Comparison of ENCODE assay signal across 14 cellular contexts in the genomic region with DNA sequence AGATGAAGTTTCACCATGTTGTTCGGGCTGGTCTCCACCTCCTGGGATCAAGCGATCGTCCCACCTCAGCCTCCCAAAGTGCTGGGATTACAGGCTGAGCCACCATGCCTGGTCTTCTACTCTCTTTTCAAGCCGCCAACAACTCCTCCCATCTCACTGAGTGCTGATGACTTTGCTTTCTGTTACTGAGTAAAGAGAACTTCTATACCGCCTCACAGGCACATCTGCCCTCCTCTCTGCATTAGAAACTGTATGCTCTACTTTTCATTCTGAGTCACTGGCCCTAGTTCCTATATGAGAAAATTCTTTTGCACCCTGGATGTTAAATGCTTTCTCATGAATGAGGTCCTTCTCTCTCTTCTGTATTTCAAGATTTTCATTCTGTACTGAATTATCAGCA.
"Had no signal": no experiment of that assay in that cellular context is flagged by ENCODE, and none has a peak within 500 bp of the region (broad histone marks: within the 10 kb centered on the region; RNA-seq: fewer than 3 reads in every experiment).

No MANE protein-coding gene starts in this region.

- H3K27me3 ChIP-seq: gastroesophageal sphincter, thyroid gland, uterus had no signal

- H3K4me1 ChIP-seq: uterus had no signal

- H3K27ac ChIP-seq: epithelial cell of prostate, gastroesophageal sphincter, thyroid gland, uterus had no signal

- DNase-seq: activated CD4-positive, alpha-beta T cell treated with anti-CD3 and anti-CD28 coated beads, Interleukin-2, amount 50 U/mL, for 48 hours; activated CD4-positive, CD25-positive, alpha-beta regulatory T cell; activated gamma-delta T cell treated with Interleukin-2 at 50 U/mL for 16 hours; amniotic stem cell; effector memory CD4-positive, alpha-beta T cell; kidney; retina; SK-N-SH; stimulated activated CD4-positive, alpha-beta T cell treated with anti-CD3 and anti-CD28 coated beads, Interleukin-4, amount 100 ng/mL, for 4 hours; thyroid gland; uterus had no signal

- H3K36me3 ChIP-seq: gastroesophageal sphincter, thyroid gland, uterus had no signal

- ATAC-seq: gastroesophageal sphincter had no signal

- H3K4me3 ChIP-seq: gastroesophageal sphincter, thyroid gland, uterus had no signal

- H3K27ac Mint-ChIP-seq: brain had no signal

- H3K9me3 ChIP-seq: gastroesophageal sphincter, SK-N-SH, thyroid gland, uterus had no signal
